In the genomic region with DNA sequence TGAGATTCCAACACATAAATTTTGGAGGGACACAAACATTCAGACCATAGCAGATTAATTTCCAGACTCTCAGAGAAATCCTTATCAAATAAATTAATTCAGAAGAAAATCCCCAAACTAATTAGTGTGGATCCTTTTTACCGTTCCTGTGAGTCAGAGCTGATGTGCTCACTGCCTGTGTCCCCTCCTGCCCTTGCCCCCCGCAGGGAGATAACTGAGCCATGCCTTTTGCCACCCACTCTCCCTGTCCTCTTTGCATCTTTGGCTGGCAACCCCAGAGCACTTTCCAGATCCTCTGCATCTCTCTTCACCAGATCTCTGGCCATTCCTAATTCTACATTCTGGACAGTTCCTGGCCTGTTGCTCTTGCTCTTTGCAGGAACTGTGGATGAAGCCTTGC, we compare ENCODE assay signal across 1 cellular context.
TF ChIP-seq lines count a peak whose summit lies in the region.

No MANE protein-coding gene starts in this region.

TF ChIP-seq in HEK293, 187 proteins besides CTCF, POLR2A, EP300 and RAD21 (continued from another document):
- TF ChIP-seq, protein P1, sequence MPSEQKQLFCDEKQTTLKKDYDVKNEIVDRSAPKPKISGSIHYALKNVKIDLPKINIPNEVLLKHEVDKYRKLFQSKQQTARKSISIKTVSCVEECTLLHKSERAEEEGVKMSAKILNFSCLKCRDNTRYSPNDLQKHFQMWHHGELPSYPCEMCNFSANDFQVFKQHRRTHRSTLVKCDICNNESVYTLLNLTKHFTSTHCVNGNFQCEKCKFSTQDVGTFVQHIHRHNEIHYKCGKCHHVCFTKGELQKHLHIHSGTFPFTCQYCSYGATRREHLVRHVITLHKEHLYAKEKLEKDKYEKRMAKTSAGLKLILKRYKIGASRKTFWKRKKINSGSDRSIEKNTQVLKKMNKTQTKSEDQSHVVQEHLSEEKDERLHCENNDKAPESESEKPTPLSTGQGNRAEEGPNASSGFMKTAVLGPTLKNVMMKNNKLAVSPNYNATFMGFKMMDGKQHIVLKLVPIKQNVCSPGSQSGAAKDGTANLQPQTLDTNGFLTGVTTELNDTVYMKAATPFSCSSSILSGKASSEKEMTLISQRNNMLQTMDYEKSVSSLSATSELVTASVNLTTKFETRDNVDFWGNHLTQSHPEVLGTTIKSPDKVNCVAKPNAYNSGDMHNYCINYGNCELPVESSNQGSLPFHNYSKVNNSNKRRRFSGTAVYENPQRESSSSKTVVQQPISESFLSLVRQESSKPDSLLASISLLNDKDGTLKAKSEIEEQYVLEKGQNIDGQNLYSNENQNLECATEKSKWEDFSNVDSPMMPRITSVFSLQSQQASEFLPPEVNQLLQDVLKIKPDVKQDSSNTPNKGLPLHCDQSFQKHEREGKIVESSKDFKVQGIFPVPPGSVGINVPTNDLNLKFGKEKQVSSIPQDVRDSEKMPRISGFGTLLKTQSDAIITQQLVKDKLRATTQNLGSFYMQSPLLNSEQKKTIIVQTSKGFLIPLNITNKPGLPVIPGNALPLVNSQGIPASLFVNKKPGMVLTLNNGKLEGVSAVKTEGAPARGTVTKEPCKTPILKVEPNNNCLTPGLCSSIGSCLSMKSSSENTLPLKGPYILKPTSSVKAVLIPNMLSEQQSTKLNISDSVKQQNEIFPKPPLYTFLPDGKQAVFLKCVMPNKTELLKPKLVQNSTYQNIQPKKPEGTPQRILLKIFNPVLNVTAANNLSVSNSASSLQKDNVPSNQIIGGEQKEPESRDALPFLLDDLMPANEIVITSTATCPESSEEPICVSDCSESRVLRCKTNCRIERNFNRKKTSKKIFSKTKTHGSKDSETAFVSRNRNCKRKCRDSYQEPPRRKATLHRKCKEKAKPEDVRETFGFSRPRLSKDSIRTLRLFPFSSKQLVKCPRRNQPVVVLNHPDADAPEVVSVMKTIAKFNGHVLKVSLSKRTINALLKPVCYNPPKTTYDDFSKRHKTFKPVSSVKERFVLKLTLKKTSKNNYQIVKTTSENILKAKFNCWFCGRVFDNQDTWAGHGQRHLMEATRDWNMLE (tag by site-specific recombination; conservative IDR thresholded peaks at IDR 0.05; ENCODE audit: low read depth) = no peak
- TF ChIP-seq ZBTB48 (tag by site-specific recombination; IDR thresholded peaks at IDR 0.05) = no peak
- TF ChIP-seq ZNF423 (tag by site-specific recombination; IDR thresholded peaks at IDR 0.05) = no peak
- no peak for TF ChIP-seq ZBTB17 (tag by site-specific recombination; IDR thresholded peaks at IDR 0.05)
- no peak for TF ChIP-seq ZNF202 (tag by site-specific recombination; IDR thresholded peaks at IDR 0.05; ENCODE audit: borderline replicate concordance)
- TF ChIP-seq GLIS1 (tag by site-specific recombination; IDR thresholded peaks at IDR 0.05) = peak; percentile 59
- TF ChIP-seq ZNF621 (tag by site-specific recombination; IDR thresholded peaks at IDR 0.05) = no peak
- no peak for TF ChIP-seq ZNF433 (tag by site-specific recombination; IDR thresholded peaks at IDR 0.05; ENCODE audit: low read depth)
- TF ChIP-seq REPIN1 (tag by site-specific recombination; IDR thresholded peaks at IDR 0.05; ENCODE audit: low read depth) = no peak
- TF ChIP-seq, protein P2, sequence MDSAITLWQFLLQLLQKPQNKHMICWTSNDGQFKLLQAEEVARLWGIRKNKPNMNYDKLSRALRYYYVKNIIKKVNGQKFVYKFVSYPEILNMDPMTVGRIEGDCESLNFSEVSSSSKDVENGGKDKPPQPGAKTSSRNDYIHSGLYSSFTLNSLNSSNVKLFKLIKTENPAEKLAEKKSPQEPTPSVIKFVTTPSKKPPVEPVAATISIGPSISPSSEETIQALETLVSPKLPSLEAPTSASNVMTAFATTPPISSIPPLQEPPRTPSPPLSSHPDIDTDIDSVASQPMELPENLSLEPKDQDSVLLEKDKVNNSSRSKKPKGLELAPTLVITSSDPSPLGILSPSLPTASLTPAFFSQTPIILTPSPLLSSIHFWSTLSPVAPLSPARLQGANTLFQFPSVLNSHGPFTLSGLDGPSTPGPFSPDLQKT (IDR thresholded peaks at IDR 0.05; ENCODE audit: borderline replicate concordance, low read depth, low read length) = no peak
- TF ChIP-seq PRDM1 (tag by site-specific recombination; IDR thresholded peaks at IDR 0.05) = no peak
- TF ChIP-seq ZNF629 (tag by site-specific recombination; IDR thresholded peaks at IDR 0.05) = no peak
- 0 out of 2 replicates have a peak, but pooled peaks have one; percentile 11 for TF ChIP-seq ZIC2 (tag by site-specific recombination; IDR thresholded peaks at IDR 0.05)
- peak; percentile 42; the same call in 1 of the 2 replicates for TF ChIP-seq ZFHX2 (tag by site-specific recombination; conservative IDR thresholded peaks at IDR 0.05)
- no peak for TF ChIP-seq KLF16 (tag by site-specific recombination; IDR thresholded peaks at IDR 0.05)
- no peak for TF ChIP-seq ZNF221 (tag by site-specific recombination; IDR thresholded peaks at IDR 0.05; ENCODE audit: borderline replicate concordance)
- no peak for TF ChIP-seq ZNF654 (tag by site-specific recombination; IDR thresholded peaks at IDR 0.05; ENCODE audit: low read depth)
- TF ChIP-seq, protein P3, sequence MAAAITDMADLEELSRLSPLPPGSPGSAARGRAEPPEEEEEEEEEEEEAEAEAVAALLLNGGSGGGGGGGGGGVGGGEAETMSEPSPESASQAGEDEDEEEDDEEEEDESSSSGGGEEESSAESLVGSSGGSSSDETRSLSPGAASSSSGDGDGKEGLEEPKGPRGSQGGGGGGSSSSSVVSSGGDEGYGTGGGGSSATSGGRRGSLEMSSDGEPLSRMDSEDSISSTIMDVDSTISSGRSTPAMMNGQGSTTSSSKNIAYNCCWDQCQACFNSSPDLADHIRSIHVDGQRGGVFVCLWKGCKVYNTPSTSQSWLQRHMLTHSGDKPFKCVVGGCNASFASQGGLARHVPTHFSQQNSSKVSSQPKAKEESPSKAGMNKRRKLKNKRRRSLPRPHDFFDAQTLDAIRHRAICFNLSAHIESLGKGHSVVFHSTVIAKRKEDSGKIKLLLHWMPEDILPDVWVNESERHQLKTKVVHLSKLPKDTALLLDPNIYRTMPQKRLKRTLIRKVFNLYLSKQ (tag by site-specific recombination; IDR thresholded peaks at IDR 0.05; ENCODE audit: borderline replicate concordance) = no peak
